ENCODE assay signal across 8 cellular contexts in the genomic region with DNA sequence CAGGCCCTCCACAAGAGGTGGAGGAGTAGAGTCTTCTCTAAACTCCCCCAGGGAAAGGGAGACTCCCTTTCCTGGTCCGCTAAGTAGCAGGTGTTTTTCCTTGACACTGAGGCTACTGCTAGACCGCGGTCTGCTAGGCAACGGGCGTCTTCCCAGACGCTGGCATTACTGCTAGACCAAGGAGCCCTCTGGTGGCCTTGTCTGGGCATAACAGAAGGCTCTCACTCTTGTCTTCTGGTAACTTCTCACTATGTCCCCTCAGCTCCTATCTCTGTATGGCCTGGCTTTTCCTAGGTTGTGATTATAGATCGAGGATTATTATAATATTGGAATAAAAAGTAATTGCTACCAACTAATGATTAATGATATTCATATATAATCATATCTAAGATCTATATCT. TPM values are rescaled to one million over a fixed set of nuclear protein-coding genes. Genes with fewer than 3 reads are reported as not detected.
DNase-seq lines count a peak whose midpoint lies in the region; ATAC-seq and TF ChIP-seq lines count a peak whose summit lies in the region.
"Not testable (repeated sequence)": the region's sequence is repeated elsewhere in the genome, so short reads cannot be mapped to it uniquely, and the experiment has no call there.

No MANE protein-coding gene starts in this region.

- H3K4me3 ChIP-seq in Jurkat, Clone E6-1 (ENCODE audit: low read length); SJCRH30; cardiac fibroblast (replicated peaks in 1 of 2; ENCODE audit: low read depth in 2 of 2, low read length in 2 of 2): not testable (repeated sequence)

- not testable (repeated sequence) for ATAC-seq in Right ventricle myocardium superior (ENCODE audit: poor library complexity)

- intact Hi-C loops in Right ventricle myocardium superior (cut with DNase I): not testable (repeated sequence)

- peak; percentile 27 for TF ChIP-seq CTCF in cardiac fibroblast (IDR thresholded peaks at IDR 0.05; ENCODE audit: low read depth, low read length)

- peak; percentile 9 for DNase-seq in CD1c-positive myeloid dendritic cell (ENCODE audit: extremely low spot score)
- DNase-seq in Jurkat, Clone E6-1 (ENCODE audit: low read depth, low spot score): peak; percentile 15
- DNase-seq in SJCRH30: peak; percentile 19 to 26
- peak; percentile 9 for DNase-seq in activated T-cell treated with anti-CD3 and anti-CD28 coated beads for 48 hours (ENCODE audit: low read depth)
- peak in 1 of 2 donors; percentile 24 for DNase-seq in cardiac fibroblast (ENCODE audit: low read depth in 2 of 2)
- DNase-seq in Right ventricle myocardium superior: peak; percentile 77
- peak; percentile 47 for DNase-seq in mucosa of gallbladder (ENCODE audit: low spot score)
- peak; percentile 44 for DNase-seq in stimulated activated CD8-positive, alpha-beta memory T cell treated with anti-CD3 and anti-CD28 coated beads, Interleukin-4, amount 100 ng/mL, for 48 hours

- H3K4me1 ChIP-seq in SJCRH30: not testable (repeated sequence)

- peaks cover 52% of the 10 kb centered on the region for H3K9me3 ChIP-seq in SJCRH30 (replicated peaks)

- H3K27ac ChIP-seq in SJCRH30: not testable (repeated sequence)

- peaks cover 96% of the 10 kb centered on the region for H3K36me3 ChIP-seq in SJCRH30

- not testable (repeated sequence) for H3K27me3 ChIP-seq in SJCRH30

RNA-seq across cellular contexts. Expression of a gene that starts 29.7 kb away (rescaled TPM):
- not detected for polyA plus RNA-seq in Jurkat, Clone E6-1 (2012; ENCODE audit: insufficient read depth, insufficient read length)
- total RNA-seq in SJCRH30 (2014; rRNA removed; shearing (Covaris generic)): 32.4 and 34.8 TPM in 2 replicates
- total RNA-seq in Right ventricle myocardium superior (1.2 TPM), mucosa of gallbladder (3.9 TPM)
